In the genomic region with DNA sequence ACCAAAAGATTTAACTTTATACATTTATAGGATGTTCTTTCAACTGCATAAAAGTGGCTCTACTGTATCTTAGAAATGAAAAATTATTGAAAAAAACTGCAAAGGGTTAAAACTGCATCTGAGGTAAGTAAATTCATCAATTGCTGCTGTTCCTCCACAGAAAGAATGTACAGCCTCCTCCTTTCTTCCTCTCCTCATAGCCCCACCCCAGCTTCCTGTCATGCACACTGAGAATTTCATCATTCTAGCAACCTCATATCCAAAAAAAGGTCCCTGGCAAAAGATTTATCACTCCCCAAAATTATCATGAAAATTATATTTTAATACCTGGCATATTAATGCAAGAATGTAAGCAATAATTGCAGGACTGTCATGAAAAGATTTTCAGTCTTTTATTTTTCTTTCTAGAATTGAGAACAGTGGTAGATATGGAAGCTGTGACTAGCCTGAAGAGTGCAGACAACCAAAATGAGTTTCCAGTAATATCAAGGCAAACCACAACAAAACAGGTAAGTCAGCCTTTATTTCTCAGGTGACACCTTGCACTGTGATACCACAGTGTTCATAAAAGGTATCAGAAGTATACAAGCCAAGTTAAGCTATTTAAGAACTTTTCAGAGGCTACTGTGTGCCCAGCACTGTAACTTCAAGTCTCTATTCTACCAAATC, we compare ENCODE assay signal across 21 cellular contexts.
DNase-seq lines count a peak whose midpoint lies in the region; ATAC-seq, FAIRE-seq and TF ChIP-seq lines count a peak whose summit lies in the region.
"Had no signal": no experiment of that assay in that cellular context is flagged by ENCODE, and none has a peak within 500 bp of the region (broad histone marks: within the 10 kb centered on the region; RNA-seq: fewer than 3 reads in every experiment).

No MANE protein-coding gene starts in this region.

- BruUV-seq in K562 (replicated peaks; lab: Mats Ljungman, UMichigan), result no TSS peak

- peak overlapping the region; percentile 46 for H3K4me3 Mint-ChIP-seq in T-helper 2 cell treated with Interferon-gamma antibody and Interleukin-4, amounts not matched to agents 5 μg/mL and 100 μg/mL, for 36 hours
- H3K4me3 Mint-ChIP-seq: mesothelial cell of epicardium had no signal

- in situ Hi-C loops in SK-MEL-5 (cut with HindIII; ENCODE audit: low pct_unique_long_range_greater_than_20kb, low sequenced_read_pairs), result no loop called here
- in situ Hi-C loops in K562 (cut with MboI), result no loop called here
- in situ Hi-C loops in brain microvascular endothelial cell (cut with HindIII; ENCODE audit: low pct_ligation_motif_present, low sequenced_read_pairs), result no loop called here

- TF ChIP-seq POLR2A in K562 (conservative IDR thresholded peaks at IDR 0.05), result no peak

- TF ChIP-seq CTCF in K562 (IDR thresholded peaks at IDR 0.05 in 2 of 3, conservative IDR thresholded peaks at IDR 0.05 in 1 of 3; ENCODE audit: insufficient read depth in 2 of 3, low read depth in 1 of 3, low read length in 3 of 3), result no peak
- no peak for TF ChIP-seq CTCF in brain microvascular endothelial cell (IDR thresholded peaks at IDR 0.05; ENCODE audit: low read depth, low read length, missing control alignments)

- H3K4me1 ChIP-seq in K562 (replicated peaks in 1 of 2; ENCODE audit: control insufficient read depth in 2 of 2, insufficient read depth in 2 of 2, low read length in 2 of 2), result no peaks in the 10 kb centered on the region
- H3K4me1 ChIP-seq: A549, esophagus squamous epithelium, right lobe of liver, tibial artery had no signal

- no peaks in the 10 kb centered on the region for H4K20me1 ChIP-seq in K562 (replicated peaks; ENCODE audit: control insufficient read depth, insufficient read depth, low read length)

- POLR2A ChIA-PET in K562 (lab: Yijun Ruan, JAX), result no interaction called here

- H3K4me3 ChIP-seq in K562, result no peak overlapping the region
- H3K4me3 ChIP-seq in brain microvascular endothelial cell (ENCODE audit: low read depth, low read length), result no peak overlapping the region
- H3K4me3 ChIP-seq: A549, esophagus squamous epithelium, heart right ventricle, right lobe of liver, tibial artery had no signal

- H3K36me3 ChIP-seq in K562 (ENCODE audit: control insufficient read depth, insufficient read depth, low read length) (no peaks in the 10 kb centered on the region), brain microvascular endothelial cell (replicated peaks) (no peaks in the 10 kb centered on the region)
- H3K36me3 ChIP-seq: esophagus squamous epithelium, heart right ventricle, right lobe of liver, tibial artery had no signal

- peaks cover 4% of the 10 kb centered on the region for H3K9me3 Mint-ChIP-seq in T-helper 2 cell treated with Interferon-gamma antibody and Interleukin-4, amounts not matched to agents 5 μg/mL and 100 μg/mL, for 36 hours
- H3K9me3 Mint-ChIP-seq: mesothelial cell of epicardium had no signal

- H2AFZ ChIP-seq in K562 (ENCODE audit: low read depth, low read length), result no peak overlapping the region

- 0 out of 3 replicates have a peak, but pooled peaks have one; percentile 34 for ATAC-seq in K562
- ATAC-seq: A549, heart right ventricle, right lobe of liver had no signal

- peaks cover 22% of the 10 kb centered on the region for H3K4me1 Mint-ChIP-seq in T-helper 2 cell treated with Interferon-gamma antibody and Interleukin-4, amounts not matched to agents 5 μg/mL and 100 μg/mL, for 36 hours (ENCODE audit: low read depth)

- TF ChIP-seq EP300 in K562 (IDR thresholded peaks at IDR 0.05; ENCODE audit: low read length), result no peak

- no peaks in the 10 kb centered on the region for H3K9me3 ChIP-seq in K562 (replicated peaks; ENCODE audit: control insufficient read depth, insufficient read depth, low read depth, low read length)
- H3K9me3 ChIP-seq: A549, esophagus squamous epithelium, heart right ventricle, right lobe of liver, tibial artery had no signal

- no peaks in the 10 kb centered on the region for H3K27me3 Mint-ChIP-seq in T-helper 2 cell treated with Interferon-gamma antibody and Interleukin-4, amounts not matched to agents 5 μg/mL and 100 μg/mL, for 36 hours (ENCODE audit: low read depth)

- DNase-seq in T-helper 2 cell treated with Interferon-gamma antibody and Interleukin-4, amounts not matched to agents 5 μg/mL and 100 μg/mL, for 36 hours (ENCODE audit: low spot score), result no peak
- DNase-seq in T-helper 2 cell (no peak), EL (peak; percentile 28), SK-MEL-5 (ENCODE audit: low read depth, low spot score) (peak; percentile 14), K562 (ENCODE audit: extremely low read depth in 1 of 4, low spot score in 3 of 4) (no peak), brain microvascular endothelial cell (no peak), NCI-H1092 treated with DMSO at 0.1 percent for 48 hours (lab: John Stamatoyannopoulos, UW) (no peak), GDM1 (lab: John Stamatoyannopoulos, UW) (no peak)
- DNase-seq: aorta; dermis blood vessel endothelial cell; esophagus squamous epithelium; heart right ventricle; NCI-H2029 treated with DMSO at 0.1 percent for 48 hours; NCI-H69; right lobe of liver; stimulated activated CD4-positive, alpha-beta T cell treated with anti-CD3 and anti-CD28 coated beads, Interleukin-2, amount 100 ng/mL, for 24 hours; tibial artery had no signal

- no peaks in the 10 kb centered on the region for H3K9me1 ChIP-seq in K562 (ENCODE audit: control insufficient read depth, insufficient read depth, low read length)

- no peaks in the 10 kb centered on the region for H3K27me3 ChIP-seq in K562 (ENCODE audit: control insufficient read depth in 2 of 2, insufficient read depth in 2 of 2, low read length in 2 of 2)
- H3K27me3 ChIP-seq in brain microvascular endothelial cell (replicated peaks), result no peaks in the 10 kb centered on the region
- H3K27me3 ChIP-seq: esophagus squamous epithelium, heart right ventricle, right lobe of liver, tibial artery had no signal

- no peak overlapping the region for H3K4me2 ChIP-seq in K562 (ENCODE audit: insufficient read depth, low read length)
- H3K4me2 ChIP-seq: A549 had no signal

- peak overlapping the region; percentile 62 for H3K27ac Mint-ChIP-seq in T-helper 2 cell treated with Interferon-gamma antibody and Interleukin-4, amounts not matched to agents 5 μg/mL and 100 μg/mL, for 36 hours
- H3K27ac Mint-ChIP-seq: mesothelial cell of epicardium had no signal

- TF ChIP-seq RAD21 in K562 (CRISPR knock-in tag; conservative IDR thresholded peaks at IDR 0.05 in 1 of 2, IDR thresholded peaks at IDR 0.05 in 1 of 2), result no peak

- H3K27ac ChIP-seq in K562 (ENCODE audit: extremely low read depth, low read depth, low read length), result no peak overlapping the region
- no peak overlapping the region for H3K27ac ChIP-seq in brain microvascular endothelial cell
- H3K27ac ChIP-seq: A549, esophagus squamous epithelium, heart right ventricle, right lobe of liver, tibial artery had no signal

- H3K9ac ChIP-seq in K562 (ENCODE audit: insufficient read depth in 1 of 2, low read depth in 2 of 2, low read length in 2 of 2), result no peak overlapping the region

- CTCF ChIA-PET in K562 (lab: Yijun Ruan, JAX; ENCODE audit: low intra/inter-chr PET ratio), result no interaction called here

- H3K36me3 Mint-ChIP-seq in T-helper 2 cell treated with Interferon-gamma antibody and Interleukin-4, amounts not matched to agents 5 μg/mL and 100 μg/mL, for 36 hours (ENCODE audit: low read depth), result no peaks in the 10 kb centered on the region
- H3K36me3 Mint-ChIP-seq: mesothelial cell of epicardium had no signal

- FAIRE-seq in K562 (lab: Jason Lieb, UNC), result no peak
- FAIRE-seq: A549, G401.6, TTC549 had no signal

- intact Hi-C loops in K562 (cut with micrococcal nuclease), result no loop called here

- H3K79me2 ChIP-seq in K562 (ENCODE audit: control insufficient read depth, insufficient read depth, low read length), result no peaks in the 10 kb centered on the region

TF ChIP-seq in K562, 482 proteins besides CTCF, POLR2A, EP300 and RAD21 (continues in another document):
- TF ChIP-seq ZNF699 (CRISPR knock-in tag; IDR thresholded peaks at IDR 0.05; ENCODE audit: insufficient replicate concordance), result no peak
- no peak for TF ChIP-seq ZNF551 (CRISPR knock-in tag; IDR thresholded peaks at IDR 0.05)
- TF ChIP-seq, protein P1, sequence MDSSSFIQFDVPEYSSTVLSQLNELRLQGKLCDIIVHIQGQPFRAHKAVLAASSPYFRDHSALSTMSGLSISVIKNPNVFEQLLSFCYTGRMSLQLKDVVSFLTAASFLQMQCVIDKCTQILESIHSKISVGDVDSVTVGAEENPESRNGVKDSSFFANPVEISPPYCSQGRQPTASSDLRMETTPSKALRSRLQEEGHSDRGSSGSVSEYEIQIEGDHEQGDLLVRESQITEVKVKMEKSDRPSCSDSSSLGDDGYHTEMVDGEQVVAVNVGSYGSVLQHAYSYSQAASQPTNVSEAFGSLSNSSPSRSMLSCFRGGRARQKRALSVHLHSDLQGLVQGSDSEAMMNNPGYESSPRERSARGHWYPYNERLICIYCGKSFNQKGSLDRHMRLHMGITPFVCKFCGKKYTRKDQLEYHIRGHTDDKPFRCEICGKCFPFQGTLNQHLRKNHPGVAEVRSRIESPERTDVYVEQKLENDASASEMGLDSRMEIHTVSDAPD (CRISPR knock-in tag; IDR thresholded peaks at IDR 0.05), result no peak
- TF ChIP-seq, protein P2, sequence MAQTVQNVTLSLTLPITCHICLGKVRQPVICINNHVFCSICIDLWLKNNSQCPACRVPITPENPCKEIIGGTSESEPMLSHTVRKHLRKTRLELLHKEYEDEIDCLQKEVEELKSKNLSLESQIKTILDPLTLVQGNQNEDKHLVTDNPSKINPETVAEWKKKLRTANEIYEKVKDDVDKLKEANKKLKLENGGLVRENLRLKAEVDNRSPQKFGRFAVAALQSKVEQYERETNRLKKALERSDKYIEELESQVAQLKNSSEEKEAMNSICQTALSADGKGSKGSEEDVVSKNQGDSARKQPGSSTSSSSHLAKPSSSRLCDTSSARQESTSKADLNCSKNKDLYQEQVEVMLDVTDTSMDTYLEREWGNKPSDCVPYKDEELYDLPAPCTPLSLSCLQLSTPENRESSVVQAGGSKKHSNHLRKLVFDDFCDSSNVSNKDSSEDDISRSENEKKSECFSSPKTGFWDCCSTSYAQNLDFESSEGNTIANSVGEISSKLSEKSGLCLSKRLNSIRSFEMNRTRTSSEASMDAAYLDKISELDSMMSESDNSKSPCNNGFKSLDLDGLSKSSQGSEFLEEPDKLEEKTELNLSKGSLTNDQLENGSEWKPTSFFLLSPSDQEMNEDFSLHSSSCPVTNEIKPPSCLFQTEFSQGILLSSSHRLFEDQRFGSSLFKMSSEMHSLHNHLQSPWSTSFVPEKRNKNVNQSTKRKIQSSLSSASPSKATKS (CRISPR knock-in tag; IDR thresholded peaks at IDR 0.05), result no peak
- no peak for TF ChIP-seq GTF2A2 (tag; IDR thresholded peaks at IDR 0.05)
- no peak for TF ChIP-seq MAZ (CRISPR knock-in tag; conservative IDR thresholded peaks at IDR 0.05 in 1 of 2, IDR thresholded peaks at IDR 0.05 in 1 of 2)

Comparison
In these comparisons a context has a peak if more than half of its experiments do, and no peak if none do; other contexts are left out.
1. DNase-seq: peak in EL (single experiment) and SK-MEL-5 (single experiment); none in T-helper 2 cell treated with Interferon-gamma antibody and Interleukin-4, amounts not matched to agents 5 μg/mL and 100 μg/mL, for 36 hours (single experiment), T-helper 2 cell (0 of 5), K562 (0 of 4), brain microvascular endothelial cell (single experiment), NCI-H1092 treated with DMSO at 0.1 percent for 48 hours (single experiment) and GDM1 (single experiment).